20 cellular contexts compared by ENCODE assay signal in genomic region chr17:48773245-48773644, GRCh38. TPM values are rescaled to one million over a fixed set of nuclear protein-coding genes. Genes with fewer than 3 reads are reported as not detected.
"Had no signal": no experiment of that assay in that cellular context is flagged by ENCODE, and none has a peak within 500 bp of the region (broad histone marks: within the 10 kb centered on the region; RNA-seq: fewer than 3 reads in every experiment).

No MANE protein-coding gene starts in this region.

- H3K4me1 ChIP-seq: SJSA1 had no signal

- DNase-seq: KBM-7, MG63, NCI-H1092 treated with DMSO at 0.1 percent for 48 hours, NCI-H1436, NCI-H187, NCI-H2029, NCI-H2081 treated with DMSO at 0.1 percent for 48 hours, NCI-H2171, NCI-H226, NCI-H446, NCI-H510A, NCI-H524 treated with DMSO at 0.1 percent for 48 hours, NCI-H69, NCI-H774, Right ventricle myocardium superior, RPMI8226, SIG-M5 had no signal

- H3K36me3 ChIP-seq: MG63, SJSA1 had no signal

- H3K27ac ChIP-seq: SJSA1 had no signal

- H3K4me3 ChIP-seq: MG63, SJSA1, SK-N-MC had no signal

- H3K27me3 ChIP-seq: MG63 had no signal

RNA-seq across cellular contexts. Expression of gene TTLL6, which starts 43.8 kb away (rescaled TPM):
- total RNA-seq: Right ventricle myocardium superior, SJSA1 had no signal

RNA-seq across cellular contexts. Expression of gene HOXB13, which starts 44.7 kb away (rescaled TPM):
- total RNA-seq: Right ventricle myocardium superior, SJSA1 had no signal

RNA-seq across cellular contexts. Expression of gene PRAC2, which starts 50.3 kb away (rescaled TPM):
- total RNA-seq: Right ventricle myocardium superior, SJSA1 had no signal

RNA-seq across cellular contexts. Expression of gene PRAC1, which starts 50.9 kb away (rescaled TPM):
- total RNA-seq: HT-29, Right ventricle myocardium superior, SJSA1 had no signal
